ENCODE assay signal across 8 cellular contexts in genomic region chr7:5773661-5774086, GRCh38. TPM values are rescaled to one million over a fixed set of nuclear protein-coding genes. Genes with fewer than 3 reads are reported as not detected.
DNase-seq lines count a peak whose midpoint lies in the region; FAIRE-seq lines count a peak whose summit lies in the region.

No MANE protein-coding gene starts in this region.

- H3K27ac ChIP-seq in trophoblast cell (ENCODE audit: low read depth, low read length): peak overlapping the region; percentile 53

- H3K9ac ChIP-seq in trophoblast cell (ENCODE audit: low read length): no peak overlapping the region

- no peak overlapping the region for H4K12ac ChIP-seq in trophoblast cell (ENCODE audit: low read depth, low read length)

- H2AK5ac ChIP-seq in trophoblast cell (ENCODE audit: low read length): no peak overlapping the region

- no peak overlapping the region for H2BK12ac ChIP-seq in trophoblast cell (ENCODE audit: low read length)

- no peaks in the 10 kb centered on the region for H3K79me1 ChIP-seq in trophoblast cell (ENCODE audit: low read length)

- no peak overlapping the region for H4K91ac ChIP-seq in trophoblast cell (ENCODE audit: low read depth, low read length)

- no peak overlapping the region for H3K14ac ChIP-seq in trophoblast cell (ENCODE audit: low read length)

- H3K79me2 ChIP-seq in trophoblast cell (ENCODE audit: control insufficient read depth, insufficient read depth, low read length, poor library complexity): peaks cover 9% of the 10 kb centered on the region

- H3K9me3 ChIP-seq in trophoblast cell (ENCODE audit: insufficient read depth, low read depth, low read length): no peaks in the 10 kb centered on the region

- H3K18ac ChIP-seq in trophoblast cell (ENCODE audit: low read length): no peak overlapping the region

- H3K23ac ChIP-seq in trophoblast cell (ENCODE audit: low read length): no peak overlapping the region

- in situ Hi-C loops in Caki2 (cut with HindIII; ENCODE audit: low pct_unique_long_range_greater_than_20kb, low sequenced_read_pairs): no loop called here

- H3K4me3 ChIP-seq in trophoblast cell (ENCODE audit: low read depth, low read length): no peak overlapping the region

- no peak overlapping the region for H2BK5ac ChIP-seq in trophoblast cell (ENCODE audit: low read depth, low read length, poor library complexity)

- H3K27me3 ChIP-seq in trophoblast cell (ENCODE audit: insufficient read depth, low read length): no peaks in the 10 kb centered on the region

- H3K4ac ChIP-seq in trophoblast cell (ENCODE audit: low read depth, low read length): no peak overlapping the region

- DNase-seq in Caki2 (ENCODE audit: low read depth): peak; percentile 98
- DNase-seq in NCI-H446 treated with DMSO at 0.1 percent for 48 hours (lab: John Stamatoyannopoulos, UW): peak; percentile 26
- DNase-seq in amniotic stem cell (lab: John Stamatoyannopoulos, UW): peak; percentile 55
- DNase-seq in trophoblast cell: peak; percentile 80 to 92
- no peak for DNase-seq in midbrain (lab: John Stamatoyannopoulos, UW)
- DNase-seq in GM19239 (ENCODE audit: insufficient read length, low spot score): no peak
- DNase-seq in NCI-H146 (lab: John Stamatoyannopoulos, UW): no peak
- no peak for DNase-seq in NCI-H1092 (lab: John Stamatoyannopoulos, UW)

- H3K4me2 ChIP-seq in trophoblast cell (ENCODE audit: low read length): no peak overlapping the region

- FAIRE-seq in GM19239 (lab: Jason Lieb, UNC): no peak

- H2BK120ac ChIP-seq in trophoblast cell (ENCODE audit: insufficient read depth, low read length, poor library complexity): no peak overlapping the region

- H2AFZ ChIP-seq in trophoblast cell (ENCODE audit: insufficient read depth, low read length, poor library complexity): no peak overlapping the region

- H3K4me1 ChIP-seq in trophoblast cell (ENCODE audit: control insufficient read depth in 1 of 2, insufficient read depth in 2 of 2, low read length in 2 of 2): peaks cover 0 to 3% of the 10 kb centered on the region in 2 experiments

- H3K36me3 ChIP-seq in trophoblast cell (ENCODE audit: control insufficient read depth in 1 of 2, insufficient read depth in 2 of 2, low read length in 2 of 2): peaks cover 5 to 8% of the 10 kb centered on the region in 2 experiments

- WGBS in trophoblast cell (ENCODE audit: extremely low coverage, insufficient coverage, insufficient read length): no CpG with 5 or more reads among the region's 6 CpGs

- no peak overlapping the region for H4K8ac ChIP-seq in trophoblast cell (ENCODE audit: low read depth, low read length)

RNA-seq across cellular contexts. Expression of gene RNF216, which starts 7.8 kb away (rescaled TPM):
- 26.8 and 29.0 TPM in 2 replicates for total RNA-seq in Caki2 (2014; rRNA removed; shearing (Covaris generic); ENCODE audit: low replicate concordance)
- polyA plus RNA-seq in trophoblast cell (2013): 25.1 and 25.8 TPM in 2 replicates

Comparison
In these comparisons a context has a peak if more than half of its experiments do, and no peak if none do; other contexts are left out.
1. DNase-seq: peak in Caki2 (single experiment), NCI-H446 treated with DMSO at 0.1 percent for 48 hours (single experiment), amniotic stem cell (single experiment) and trophoblast cell (2 of 2); none in midbrain (single experiment), GM19239 (single experiment), NCI-H146 (single experiment) and NCI-H1092 (single experiment).